Comparison of ENCODE assay signal across 7 cellular contexts in the genomic region with DNA sequence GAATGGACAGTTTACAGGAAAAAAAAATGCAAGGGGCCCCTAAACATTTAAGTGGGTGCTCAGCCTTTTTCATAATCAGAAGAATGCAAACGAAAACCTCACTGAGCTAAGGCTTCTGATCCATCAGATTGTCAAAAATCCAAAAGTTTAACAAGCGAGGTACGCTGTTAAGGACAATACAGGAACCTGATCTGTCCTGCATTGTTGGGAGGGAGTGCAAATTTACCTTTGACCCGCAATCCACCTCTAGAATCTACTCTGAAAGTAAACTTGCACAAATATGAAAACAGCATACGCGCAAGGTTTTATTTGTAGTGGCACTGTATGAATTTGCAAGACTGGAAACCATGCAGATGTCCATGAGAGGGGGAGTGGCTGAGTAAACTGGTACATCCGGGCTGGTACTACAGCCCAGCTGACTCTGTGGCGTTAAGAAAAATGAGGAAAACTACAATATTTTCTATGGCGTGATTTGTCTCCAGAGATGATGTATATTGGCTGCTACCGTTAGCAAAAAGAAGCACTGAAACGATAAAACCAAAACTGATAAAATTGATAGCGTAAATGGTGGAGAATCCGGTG. TPM values are rescaled to one million over a fixed set of nuclear protein-coding genes. Genes with fewer than 3 reads are reported as not detected.
A peak's percentile ranks its signal among the peaks of the same experiment; 100 is the strongest.
DNase-seq lines count a peak whose midpoint lies in the region; ATAC-seq and TF ChIP-seq lines count a peak whose summit lies in the region.

No MANE protein-coding gene starts in this region.

- no peaks in the 10 kb centered on the region for H3K9me3 ChIP-seq in esophagus squamous epithelium
- no peaks in the 10 kb centered on the region for H3K9me3 ChIP-seq in prostate gland

- H3K36me3 ChIP-seq in H7 (replicated peaks; ENCODE audit: control insufficient read depth, insufficient read depth, low read length), result no peaks in the 10 kb centered on the region
- H3K36me3 ChIP-seq in esophagus squamous epithelium, result no peaks in the 10 kb centered on the region
- H3K36me3 ChIP-seq in prostate gland, result no peaks in the 10 kb centered on the region

- peak; percentile 11 for DNase-seq in H7
- DNase-seq in RPMI8226, result peak; percentile 41
- no peak for DNase-seq in esophagus squamous epithelium (lab: John Stamatoyannopoulos, UW)
- DNase-seq in prostate gland (ENCODE audit: low spot score), result no peak

- WGBS in esophagus squamous epithelium, 2 donors, result 38 to 44% methylated on average over 13 of the region's 13 CpGs
- WGBS in prostate gland, result 32% methylated on average over 13 of the region's 13 CpGs

- ATAC-seq in HG03442 (IDR thresholded peaks at IDR 0.05; ENCODE audit: unreplicated experiment), result no peak
- no peak for ATAC-seq in GM18511 (IDR thresholded peaks at IDR 0.05; ENCODE audit: unreplicated experiment)
- no peak for ATAC-seq in HG03432 (IDR thresholded peaks at IDR 0.05; ENCODE audit: unreplicated experiment)

- TF ChIP-seq CTCF in esophagus squamous epithelium (IDR thresholded peaks at IDR 0.05) (no peak), prostate gland (IDR thresholded peaks at IDR 0.05) (no peak)

- TF ChIP-seq POLR2A in esophagus squamous epithelium (IDR thresholded peaks at IDR 0.05) (no peak), prostate gland (IDR thresholded peaks at IDR 0.05) (no peak)

- H3K27ac ChIP-seq in esophagus squamous epithelium (peak overlapping the region; percentile 95 to 98 (median 96)), prostate gland (peak overlapping the region; percentile 76 to 77)

- H3K27me3 ChIP-seq in H7 (ENCODE audit: control insufficient read depth, insufficient read depth, low read length) (no peaks in the 10 kb centered on the region), esophagus squamous epithelium (no peaks in the 10 kb centered on the region), prostate gland (replicated peaks; ENCODE audit: insufficient read depth) (no peaks in the 10 kb centered on the region)

- H3K4me1 ChIP-seq in esophagus squamous epithelium (peaks cover 6 to 54% (median 33%) of the 10 kb centered on the region in 3 donors), prostate gland (replicated peaks) (no peaks in the 10 kb centered on the region)

- intact Hi-C loops in esophagus squamous epithelium (cut with DNase I), result no loop called here
- intact Hi-C loops in prostate gland (cut with DNase I), result loop anchor here (5.0 kb wide), 2 partner anchors 40 to 115 kb away; partner anchors contain the start of gene MXRA7

- H3K4me3 ChIP-seq in H7 (ENCODE audit: insufficient read depth, low read depth, low read length), result peak overlapping the region; percentile 68
- H3K4me3 ChIP-seq in esophagus squamous epithelium, result peak overlapping the region; percentile 40 to 74 (median 70)
- H3K4me3 ChIP-seq in prostate gland, result peak overlapping the region; percentile 40 to 41

RNA-seq across cellular contexts. Expression of gene ST6GALNAC1, which starts 28.8 kb away (rescaled TPM):
- not detected in 2 replicates for total RNA-seq in H7 (2014; rRNA removed; shearing (Covaris generic))
- total RNA-seq in esophagus squamous epithelium (10 to 100 TPM; 10.6 to 63.3 (median 32.7) TPM), prostate gland (10 to 100 TPM in 1 of 2 donors, 1 to 10 TPM in 1; 8.4 to 27.2 TPM)

RNA-seq across cellular contexts. Expression of gene MXRA7, which starts 38.4 kb away (rescaled TPM):
- total RNA-seq in H7 (2014; rRNA removed; shearing (Covaris generic)), result 38.2 and 59.3 TPM in 2 replicates
- total RNA-seq in esophagus squamous epithelium (100 to 1,000 TPM in 1 of 4 donors, 10 to 100 TPM in 3; 11.0 to 116 (median 39.2) TPM), prostate gland (100 to 1,000 TPM in 1 of 2 donors, 10 to 100 TPM in 1; 76.1 to 285 TPM)

RNA-seq across cellular contexts. Expression of gene JMJD6, which starts 54.0 kb away (rescaled TPM):
- 16.5 and 16.8 TPM in 2 replicates for total RNA-seq in H7 (2014; rRNA removed; shearing (Covaris generic))
- 10 to 100 TPM; 13.0 to 17.2 (median 16.7) TPM for total RNA-seq in esophagus squamous epithelium
- total RNA-seq in prostate gland, result 10 to 100 TPM; 17.7 to 40.5 TPM

RNA-seq across cellular contexts. Expression of gene METTL23, which starts 54.3 kb away (rescaled TPM):
- total RNA-seq in H7 (2014; rRNA removed; shearing (Covaris generic)), result 50.0 and 54.4 TPM in 2 replicates
- total RNA-seq in esophagus squamous epithelium, result 10 to 100 TPM; 14.6 to 33.0 (median 24.7) TPM
- 10 to 100 TPM; 39.5 to 47.9 TPM for total RNA-seq in prostate gland

Comparison
In these comparisons a context has a peak if more than half of its experiments do, and no peak if none do; other contexts are left out.
1. DNase-seq: peak in H7 (single experiment) and RPMI8226 (single experiment); none in esophagus squamous epithelium (single experiment) and prostate gland (single experiment).
2. Peak in every context shown above with its lines, with median percentiles within 50 percentile points of each other: H3K4me3 ChIP-seq.